Comparison of ENCODE assay signal across 11 cellular contexts in genomic region chr4:10762541-10762940, GRCh38.
DNase-seq lines count a peak whose midpoint lies in the region; ATAC-seq and TF ChIP-seq lines count a peak whose summit lies in the region.
"Had no signal": no experiment of that assay in that cellular context is flagged by ENCODE, and none has a peak within 500 bp of the region (broad histone marks: within the 10 kb centered on the region; RNA-seq: fewer than 3 reads in every experiment).

No MANE protein-coding gene starts in this region.

- peaks cover 48% of the 10 kb centered on the region for H3K4me1 Mint-ChIP-seq in nephron progenitor cell
- H3K4me1 Mint-ChIP-seq: CD4-positive, alpha-beta memory T cell had no signal

- no peak for TF ChIP-seq CTCF in nephron progenitor cell (IDR thresholded peaks at IDR 0.05)

- H3K27ac Mint-ChIP-seq in nephron progenitor cell, result no peak overlapping the region
- H3K27ac Mint-ChIP-seq: activated CD4-positive, alpha-beta memory T cell treated with anti-CD3 and anti-CD28 coated beads for 36 hours; CD4-positive, alpha-beta memory T cell had no signal

- DNase-seq in EL (peak; percentile 69), NCI-H187 treated with DMSO at 0.1 percent for 48 hours (lab: John Stamatoyannopoulos, UW) (peak; percentile 20), astrocyte of the hippocampus (ENCODE audit: low read depth, low spot score) (peak; percentile 89), nephron progenitor cell (peak; percentile 41), iPS-NIHi11 (ENCODE audit: low spot score) (no peak), superior temporal gyrus (ENCODE audit: extremely low spot score) (no peak)
- DNase-seq: activated CD4-positive, alpha-beta memory T cell treated with anti-CD3 and anti-CD28 coated beads for 36 hours; CD4-positive, alpha-beta memory T cell had no signal

- no peak for ATAC-seq in HG02852 (IDR thresholded peaks at IDR 0.05; ENCODE audit: unreplicated experiment)
- no peak for ATAC-seq in HG03469 (IDR thresholded peaks at IDR 0.05; ENCODE audit: unreplicated experiment)
- ATAC-seq: esophagus mucosa had no signal

- no peak overlapping the region for H3K4me3 Mint-ChIP-seq in nephron progenitor cell
- H3K4me3 Mint-ChIP-seq: activated CD4-positive, alpha-beta memory T cell treated with anti-CD3 and anti-CD28 coated beads for 36 hours; CD4-positive, alpha-beta memory T cell had no signal

- H3K9me3 Mint-ChIP-seq in nephron progenitor cell, result peaks cover 6% of the 10 kb centered on the region

- no peaks in the 10 kb centered on the region for H3K36me3 Mint-ChIP-seq in nephron progenitor cell (ENCODE audit: low read depth)
- H3K36me3 Mint-ChIP-seq: activated CD4-positive, alpha-beta memory T cell treated with anti-CD3 and anti-CD28 coated beads for 36 hours; CD4-positive, alpha-beta memory T cell had no signal

- H3K27me3 Mint-ChIP-seq in nephron progenitor cell (ENCODE audit: low read depth, poor library complexity), result no peaks in the 10 kb centered on the region
- H3K27me3 Mint-ChIP-seq: activated CD4-positive, alpha-beta memory T cell treated with anti-CD3 and anti-CD28 coated beads for 36 hours; CD4-positive, alpha-beta memory T cell had no signal

Comparison
In these comparisons a context has a peak if more than half of its experiments do, and no peak if none do; other contexts are left out.
1. DNase-seq: peak in EL (single experiment), NCI-H187 treated with DMSO at 0.1 percent for 48 hours (single experiment), astrocyte of the hippocampus (single experiment) and nephron progenitor cell (single experiment); none in iPS-NIHi11 (single experiment) and superior temporal gyrus (single experiment).